In genomic region chr22:27597703-27598444, GRCh38 we compare ENCODE assay signal across 17 cellular contexts.
DNase-seq lines count a peak whose midpoint lies in the region; ATAC-seq, FAIRE-seq and TF ChIP-seq lines count a peak whose summit lies in the region.
"Had no signal": no experiment of that assay in that cellular context is flagged by ENCODE, and none has a peak within 500 bp of the region (broad histone marks: within the 10 kb centered on the region; RNA-seq: fewer than 3 reads in every experiment).

No MANE protein-coding gene starts in this region.

- H4K20me1 ChIP-seq in HepG2 (ENCODE audit: insufficient read depth, low read length): no peaks in the 10 kb centered on the region

- POLR2A ChIA-PET in HepG2 (lab: Yijun Ruan, JAX): no interaction called here

- TF ChIP-seq POLR2A in HepG2 (IDR thresholded peaks at IDR 0.05; ENCODE audit: insufficient read depth in 1 of 2, low read depth in 2 of 2, low read length in 2 of 2): no peak

- no peak overlapping the region for H2AFZ ChIP-seq in HepG2 (ENCODE audit: low read length)

- TF ChIP-seq EP300 in HepG2 (IDR thresholded peaks at IDR 0.05; ENCODE audit: low read depth in 2 of 2, low read length in 2 of 2) (no peak), HepG2 (CRISPR knock-in tag; IDR thresholded peaks at IDR 0.05; ENCODE audit: borderline replicate concordance) (no peak)

- H3K79me2 ChIP-seq in HepG2 (ENCODE audit: insufficient read depth, low read length): no peaks in the 10 kb centered on the region

- no peak overlapping the region for H3K27ac ChIP-seq in HepG2 (ENCODE audit: extremely low read length, insufficient read depth, low read length)

- BruUV-seq in Calu3 (replicated peaks; lab: Mats Ljungman, UMichigan) (no TSS peak), HepG2 (replicated peaks; lab: Mats Ljungman, UMichigan) (no TSS peak)

- CTCF ChIA-PET in Calu3 (lab: Charles Lee) (no interaction called here), HepG2 (lab: Yijun Ruan, JAX; ENCODE audit: low intra/inter-chr PET ratio, low total read pairs) (no interaction called here)

- TF ChIP-seq RAD21 in HepG2 (CRISPR knock-in tag; IDR thresholded peaks at IDR 0.05): no peak

- DNase-seq in Calu3 (peak; percentile 24), HT1080 (ENCODE audit: low read depth) (peak; percentile 29), SW480 (ENCODE audit: low spot score) (peak; percentile 27), HepG2 (ENCODE audit: low spot score) (no peak), posterior vena cava (ENCODE audit: low spot score) (no peak)
- DNase-seq: activated CD4-positive, alpha-beta memory T cell treated with anti-CD3 and anti-CD28 coated beads for 36 hours; activated naive CD4-positive, alpha-beta T cell treated with anti-CD3 and anti-CD28 coated beads for 36 hours; CD8-positive, alpha-beta memory T cell; cerebellar nuclear complex; islet precursor cell; MM.1S; NK-92 treated with Interleukin-12 subunit alpha and Interleukin-12 subunit beta, amount 100 ng/mL, for 24 hours; T-helper 17 cell had no signal

- 0% methylated on average over 1 of the region's 1 CpG for WGBS in HepG2 (ENCODE audit: low lambda C conversion rate)

- no peaks in the 10 kb centered on the region for H3K36me3 ChIP-seq in HepG2 (replicated peaks in 1 of 2; ENCODE audit: control insufficient read depth in 1 of 2, insufficient read depth in 2 of 2, low read length in 2 of 2)

- no peaks in the 10 kb centered on the region; a peak in 1 of 5 replicates for H3K27me3 ChIP-seq in HepG2 (ENCODE audit: control insufficient read depth in 1 of 2, insufficient read depth in 2 of 2, low read length in 2 of 2)

- peaks cover 17% of the 10 kb centered on the region for H3K27me3 Mint-ChIP-seq in Calu3 (ENCODE audit: unreplicated experiment)
- H3K27me3 Mint-ChIP-seq: activated CD4-positive, alpha-beta memory T cell treated with anti-CD3 and anti-CD28 coated beads for 36 hours had no signal

- no peak overlapping the region for H3K4me2 ChIP-seq in HepG2 (ENCODE audit: low read depth, low read length)

- no peak overlapping the region for H3K27ac Mint-ChIP-seq in Calu3 (ENCODE audit: unreplicated experiment)
- H3K27ac Mint-ChIP-seq: activated CD4-positive, alpha-beta memory T cell treated with anti-CD3 and anti-CD28 coated beads for 36 hours; activated naive CD4-positive, alpha-beta T cell treated with anti-CD3 and anti-CD28 coated beads for 36 hours; CD8-positive, alpha-beta memory T cell; T-helper 17 cell had no signal

- no peaks in the 10 kb centered on the region for H3K4me1 ChIP-seq in HepG2 (ENCODE audit: insufficient read depth, low read length)

- H3K4me3 Mint-ChIP-seq in Calu3 (ENCODE audit: low read depth, unreplicated experiment): no peak overlapping the region
- H3K4me3 Mint-ChIP-seq: activated CD4-positive, alpha-beta memory T cell treated with anti-CD3 and anti-CD28 coated beads for 36 hours; activated naive CD4-positive, alpha-beta T cell treated with anti-CD3 and anti-CD28 coated beads for 36 hours; CD8-positive, alpha-beta memory T cell; neural crest cell; T-helper 17 cell had no signal

- H3K36me3 Mint-ChIP-seq in Calu3 (ENCODE audit: insufficient read depth, unreplicated experiment): no peaks in the 10 kb centered on the region
- H3K36me3 Mint-ChIP-seq: activated CD4-positive, alpha-beta memory T cell treated with anti-CD3 and anti-CD28 coated beads for 36 hours; CD8-positive, alpha-beta memory T cell had no signal

- no peaks in the 10 kb centered on the region for H3K9me3 ChIP-seq in HepG2 (ENCODE audit: low read length)

- H3K9ac ChIP-seq in HepG2 (ENCODE audit: insufficient read depth, low read depth, low read length): no peak overlapping the region

- no peak overlapping the region for H3K4me3 ChIP-seq in HepG2 (replicated peaks in 1 of 3; ENCODE audit: insufficient read depth in 1 of 3, low read depth in 2 of 3, low read length in 3 of 3)

- H3K9me3 Mint-ChIP-seq in Calu3 (ENCODE audit: low read depth, unreplicated experiment): no peaks in the 10 kb centered on the region
- H3K9me3 Mint-ChIP-seq: activated CD4-positive, alpha-beta memory T cell treated with anti-CD3 and anti-CD28 coated beads for 36 hours; activated naive CD4-positive, alpha-beta T cell treated with anti-CD3 and anti-CD28 coated beads for 36 hours; CD8-positive, alpha-beta memory T cell; neural crest cell had no signal

- intact Hi-C loops in Calu3 (cut with micrococcal nuclease; ENCODE audit: unreplicated experiment) (no loop called here), HepG2 (cut with micrococcal nuclease; ENCODE audit: unreplicated experiment) (no loop called here), posterior vena cava (cut with DNase I) (no loop called here)

- no peak for FAIRE-seq in HepG2 (lab: Jason Lieb, UNC)

- ATAC-seq in HepG2 (0 out of 3 replicates have a peak, but pooled peaks have one; percentile 35), GM21390 (IDR thresholded peaks at IDR 0.05; ENCODE audit: unreplicated experiment) (no peak), HG02610 (IDR thresholded peaks at IDR 0.05; ENCODE audit: unreplicated experiment) (no peak), HG03378 (IDR thresholded peaks at IDR 0.05; ENCODE audit: unreplicated experiment) (no peak)
- ATAC-seq: T-helper 17 cell had no signal

- no peaks in the 10 kb centered on the region for H3K4me1 Mint-ChIP-seq in Calu3 (ENCODE audit: low read depth, unreplicated experiment)
- H3K4me1 Mint-ChIP-seq: CD8-positive, alpha-beta memory T cell; T-helper 17 cell had no signal

- no peak for TF ChIP-seq CTCF in Calu3 (IDR thresholded peaks at IDR 0.05; ENCODE audit: unreplicated experiment)
- no peak for TF ChIP-seq CTCF in HepG2 (CRISPR knock-in tag; IDR thresholded peaks at IDR 0.05)

- in situ Hi-C loops in HepG2 (cut with HindIII; ENCODE audit: extremely low pct_ligation_motif_present, low pct_unique_long_range_greater_than_20kb): no loop called here

TF ChIP-seq in HepG2, 621 proteins besides CTCF, POLR2A, EP300 and RAD21:
- TF ChIP-seq, protein P1, sequence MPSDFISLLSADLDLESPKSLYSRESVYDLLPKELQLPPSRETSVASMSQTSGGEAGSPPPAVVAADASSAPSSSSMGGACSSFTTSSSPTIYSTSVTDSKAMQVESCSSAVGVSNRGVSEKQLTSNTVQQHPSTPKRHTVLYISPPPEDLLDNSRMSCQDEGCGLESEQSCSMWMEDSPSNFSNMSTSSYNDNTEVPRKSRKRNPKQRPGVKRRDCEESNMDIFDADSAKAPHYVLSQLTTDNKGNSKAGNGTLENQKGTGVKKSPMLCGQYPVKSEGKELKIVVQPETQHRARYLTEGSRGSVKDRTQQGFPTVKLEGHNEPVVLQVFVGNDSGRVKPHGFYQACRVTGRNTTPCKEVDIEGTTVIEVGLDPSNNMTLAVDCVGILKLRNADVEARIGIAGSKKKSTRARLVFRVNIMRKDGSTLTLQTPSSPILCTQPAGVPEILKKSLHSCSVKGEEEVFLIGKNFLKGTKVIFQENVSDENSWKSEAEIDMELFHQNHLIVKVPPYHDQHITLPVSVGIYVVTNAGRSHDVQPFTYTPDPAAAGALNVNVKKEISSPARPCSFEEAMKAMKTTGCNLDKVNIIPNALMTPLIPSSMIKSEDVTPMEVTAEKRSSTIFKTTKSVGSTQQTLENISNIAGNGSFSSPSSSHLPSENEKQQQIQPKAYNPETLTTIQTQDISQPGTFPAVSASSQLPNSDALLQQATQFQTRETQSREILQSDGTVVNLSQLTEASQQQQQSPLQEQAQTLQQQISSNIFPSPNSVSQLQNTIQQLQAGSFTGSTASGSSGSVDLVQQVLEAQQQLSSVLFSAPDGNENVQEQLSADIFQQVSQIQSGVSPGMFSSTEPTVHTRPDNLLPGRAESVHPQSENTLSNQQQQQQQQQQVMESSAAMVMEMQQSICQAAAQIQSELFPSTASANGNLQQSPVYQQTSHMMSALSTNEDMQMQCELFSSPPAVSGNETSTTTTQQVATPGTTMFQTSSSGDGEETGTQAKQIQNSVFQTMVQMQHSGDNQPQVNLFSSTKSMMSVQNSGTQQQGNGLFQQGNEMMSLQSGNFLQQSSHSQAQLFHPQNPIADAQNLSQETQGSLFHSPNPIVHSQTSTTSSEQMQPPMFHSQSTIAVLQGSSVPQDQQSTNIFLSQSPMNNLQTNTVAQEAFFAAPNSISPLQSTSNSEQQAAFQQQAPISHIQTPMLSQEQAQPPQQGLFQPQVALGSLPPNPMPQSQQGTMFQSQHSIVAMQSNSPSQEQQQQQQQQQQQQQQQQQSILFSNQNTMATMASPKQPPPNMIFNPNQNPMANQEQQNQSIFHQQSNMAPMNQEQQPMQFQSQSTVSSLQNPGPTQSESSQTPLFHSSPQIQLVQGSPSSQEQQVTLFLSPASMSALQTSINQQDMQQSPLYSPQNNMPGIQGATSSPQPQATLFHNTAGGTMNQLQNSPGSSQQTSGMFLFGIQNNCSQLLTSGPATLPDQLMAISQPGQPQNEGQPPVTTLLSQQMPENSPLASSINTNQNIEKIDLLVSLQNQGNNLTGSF (CRISPR knock-in tag; IDR thresholded peaks at IDR 0.05): no peak
- TF ChIP-seq NFYB (CRISPR knock-in tag; IDR thresholded peaks at IDR 0.05): peak; percentile 73
- peak; percentile 26; the same call in 1 of the 2 replicates for TF ChIP-seq ZNF768 (CRISPR knock-in tag; IDR thresholded peaks at IDR 0.05)
- TF ChIP-seq NFYC (CRISPR knock-in tag; IDR thresholded peaks at IDR 0.05): peak; percentile 59
TF ChIP-seq in HepG2: peak in this region for 3.

Comparison
In these comparisons a context has a peak if more than half of its experiments do, and no peak if none do; other contexts are left out.
1. DNase-seq: peak in Calu3 (single experiment), HT1080 (single experiment) and SW480 (single experiment); none in HepG2 (single experiment) and posterior vena cava (single experiment).